1 cellular context compared by ENCODE assay signal in genomic region chr11:46695345-46696211, GRCh38.
TF ChIP-seq lines count a peak whose summit lies in the region.

No MANE protein-coding gene starts in this region.

TF ChIP-seq in HepG2, 621 proteins besides CTCF, POLR2A, EP300 and RAD21 (continued from another document and continues in another):
- TF ChIP-seq CEBPZ (IDR thresholded peaks at IDR 0.05; ENCODE audit: low read length): no peak
- TF ChIP-seq RBAK (CRISPR knock-in tag; IDR thresholded peaks at IDR 0.05): no peak
- no peak for TF ChIP-seq ZNF276 (CRISPR knock-in tag; IDR thresholded peaks at IDR 0.05; ENCODE audit: low read depth)
- peak; percentile 76; the same call in 1 of the 2 replicates for TF ChIP-seq SATB2 (CRISPR knock-in tag; IDR thresholded peaks at IDR 0.05)
- no peak; the same call in 1 of the 2 replicates for TF ChIP-seq ZNF652 (CRISPR knock-in tag; IDR thresholded peaks at IDR 0.05; ENCODE audit: borderline replicate concordance, low read depth)
- peak; percentile 88; the same call in 1 of the 2 replicates for TF ChIP-seq NPAS2 (CRISPR knock-in tag; IDR thresholded peaks at IDR 0.05; ENCODE audit: borderline replicate concordance)
- TF ChIP-seq UBTF (CRISPR knock-in tag; IDR thresholded peaks at IDR 0.05): peak; percentile 32; the same call in 1 of the 2 replicates
- TF ChIP-seq E2F1 (CRISPR knock-in tag; IDR thresholded peaks at IDR 0.05): no peak
- no peak for TF ChIP-seq TOPORS (CRISPR knock-in tag; IDR thresholded peaks at IDR 0.05)
- TF ChIP-seq FOXJ3 (CRISPR knock-in tag; IDR thresholded peaks at IDR 0.05; ENCODE audit: borderline replicate concordance): no peak
- TF ChIP-seq CBX5 (CRISPR knock-in tag; IDR thresholded peaks at IDR 0.05; ENCODE audit: borderline replicate concordance): no peak
- peak; percentile 64 for TF ChIP-seq MNT (IDR thresholded peaks at IDR 0.05)
- TF ChIP-seq CCDC6 (CRISPR knock-in tag; IDR thresholded peaks at IDR 0.05): no peak
- no peak for TF ChIP-seq SIX1 (CRISPR knock-in tag; IDR thresholded peaks at IDR 0.05; ENCODE audit: borderline replicate concordance)
- no peak for TF ChIP-seq ATM (IDR thresholded peaks at IDR 0.05; ENCODE audit: borderline replicate concordance)
- no peak for TF ChIP-seq RFXAP (CRISPR knock-in tag; IDR thresholded peaks at IDR 0.05; ENCODE audit: borderline replicate concordance)
- TF ChIP-seq ZNF609 (CRISPR knock-in tag; IDR thresholded peaks at IDR 0.05; ENCODE audit: borderline replicate concordance): no peak; the same call in 1 of the 2 replicates
- peak; percentile 81; the same call in 1 of the 2 replicates for TF ChIP-seq ZSCAN9 (CRISPR knock-in tag; IDR thresholded peaks at IDR 0.05; ENCODE audit: borderline replicate concordance)
- TF ChIP-seq ZNF18 (CRISPR knock-in tag; IDR thresholded peaks at IDR 0.05; ENCODE audit: insufficient replicate concordance): peak; percentile 95
- TF ChIP-seq ZNF121 (CRISPR knock-in tag; IDR thresholded peaks at IDR 0.05): no peak
- TF ChIP-seq HNRNPH1 (optimal IDR thresholded peaks at IDR 0.05; ENCODE audit: low read depth, low read length): no peak
- TF ChIP-seq FOXA1 (IDR thresholded peaks at IDR 0.05): no peak
- no peak for TF ChIP-seq FOXA1 (CRISPR knock-in tag; IDR thresholded peaks at IDR 0.05)
- TF ChIP-seq ZXDC (CRISPR knock-in tag; IDR thresholded peaks at IDR 0.05): no peak
- TF ChIP-seq ZNF263 (CRISPR knock-in tag; IDR thresholded peaks at IDR 0.05): peak; percentile 79
- TF ChIP-seq ZNF136 (CRISPR knock-in tag; IDR thresholded peaks at IDR 0.05; ENCODE audit: low read depth): no peak
- no peak for TF ChIP-seq ZNF382 (CRISPR knock-in tag; IDR thresholded peaks at IDR 0.05; ENCODE audit: borderline replicate concordance)
- no peak for TF ChIP-seq JDP2 (CRISPR knock-in tag; IDR thresholded peaks at IDR 0.05; ENCODE audit: borderline replicate concordance)
- TF ChIP-seq PITX1 (CRISPR knock-in tag; IDR thresholded peaks at IDR 0.05): peak; percentile 28; the same call in 1 of the 2 replicates
- TF ChIP-seq SRSF9 (IDR thresholded peaks at IDR 0.05; ENCODE audit: borderline replicate concordance, insufficient read depth, low read depth, low read length, poor library complexity, severe bottlenecking): no peak
- no peak for TF ChIP-seq ELF4 (CRISPR knock-in tag; IDR thresholded peaks at IDR 0.05; ENCODE audit: borderline replicate concordance)
- TF ChIP-seq SP140L (CRISPR knock-in tag; IDR thresholded peaks at IDR 0.05; ENCODE audit: borderline replicate concordance): no peak
- no peak for TF ChIP-seq CEBPB (IDR thresholded peaks at IDR 0.05; ENCODE audit: borderline replicate concordance, low read depth, low read length)
